ENCODE assay signal across 14 cellular contexts in the genomic region with DNA sequence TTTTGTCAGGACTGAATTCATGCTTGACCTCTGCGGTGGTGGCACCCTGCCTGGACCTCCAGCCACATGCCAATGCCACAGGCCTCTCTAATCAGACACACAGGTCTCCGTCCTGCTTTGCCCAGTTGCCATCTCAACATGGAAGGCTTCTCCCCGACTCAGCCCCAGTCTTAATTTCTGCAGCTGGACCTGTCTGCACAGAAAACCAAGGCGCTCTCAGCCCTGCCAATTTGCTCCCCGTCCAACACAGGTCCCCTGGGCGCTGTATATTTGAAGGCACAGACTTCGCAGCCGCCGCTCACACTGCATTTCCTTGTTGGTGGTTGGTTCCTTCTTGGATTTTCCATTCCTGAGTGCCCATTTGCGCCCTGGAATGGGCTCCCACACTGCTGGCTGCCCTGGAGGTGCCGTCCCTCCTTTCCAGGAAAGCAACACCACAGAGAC. TPM values are rescaled to one million over a fixed set of nuclear protein-coding genes. Genes with fewer than 3 reads are reported as not detected.
DNase-seq lines count a peak whose midpoint lies in the region; ATAC-seq and TF ChIP-seq lines count a peak whose summit lies in the region.
"Had no signal": no experiment of that assay in that cellular context is flagged by ENCODE, and none has a peak within 500 bp of the region (broad histone marks: within the 10 kb centered on the region; RNA-seq: fewer than 3 reads in every experiment).

No MANE protein-coding gene starts in this region.

- H4K20me1 ChIP-seq in smooth muscle cell (ENCODE audit: low read depth) = no peaks in the 10 kb centered on the region

- H3K36me3 ChIP-seq in Panc1 (ENCODE audit: control insufficient read depth, insufficient read depth, low read length) (no peaks in the 10 kb centered on the region; the same call in 1 of the 2 replicates), smooth muscle cell (ENCODE audit: low read depth) (no peaks in the 10 kb centered on the region)

- in situ Hi-C loops in Panc1 (cut with HindIII; ENCODE audit: low pct_unique_long_range_greater_than_20kb, low sequenced_read_pairs) = no loop called here
- in situ Hi-C loops in ACHN (cut with HindIII; ENCODE audit: low pct_ligation_motif_present, low pct_unique_long_range_greater_than_20kb, low sequenced_read_pairs) = no loop called here

- POLR2A ChIA-PET in Panc1 (lab: Charles Lee) (no interaction called here), HEK293T (lab: Yijun Ruan, JAX) (interaction anchor here (1.1 kb wide), 1 partner anchor 29 kb away, joined by 3 read pairs; no protein-coding TSS in a partner anchor)

- H3K4me1 ChIP-seq in Panc1 (ENCODE audit: control insufficient read depth, insufficient read depth, low read length) (peaks cover 8% of the 10 kb centered on the region), smooth muscle cell (ENCODE audit: low read depth) (peaks cover 13% of the 10 kb centered on the region)

- ATAC-seq in Panc1 (0 out of 2 replicates have a peak, but pooled peaks have one; percentile 17), left ventricle myocardium superior (peak; percentile 44), GM19328 (IDR thresholded peaks at IDR 0.05; ENCODE audit: unreplicated experiment) (no peak)
- ATAC-seq: activated T-cell treated with anti-CD3 and anti-CD28 coated beads, Interleukin-2, amount 50 U/mL, for 72 hours had no signal

- no peaks in the 10 kb centered on the region for H3K79me2 ChIP-seq in smooth muscle cell (ENCODE audit: low read depth)

- intact Hi-C loops in Panc1 (cut with micrococcal nuclease; ENCODE audit: unreplicated experiment) = no loop called here
- intact Hi-C loops in left ventricle myocardium superior (cut with micrococcal nuclease) = no loop called here

- no peaks in the 10 kb centered on the region for H3K9me3 ChIP-seq in Panc1 (ENCODE audit: control insufficient read depth, insufficient read depth, low read depth, low read length)
- H3K9me3 ChIP-seq in smooth muscle cell (replicated peaks; ENCODE audit: low read depth) = no peaks in the 10 kb centered on the region
- H3K9me3 ChIP-seq: tibial nerve had no signal

- H3K27ac ChIP-seq in Panc1 (ENCODE audit: low read length) (no peak overlapping the region), smooth muscle cell (ENCODE audit: low read depth) (no peak overlapping the region)

- WGBS in smooth muscle cell (ENCODE audit: low lambda C conversion rate) = 79% methylated on average over 11 of the region's 11 CpGs

- H3K4me2 ChIP-seq in smooth muscle cell = peak overlapping the region; percentile 70

- CTCF ChIA-PET in Panc1 (lab: Charles Lee) (interaction anchor here (0.7 to 1.2 kb wide), 2 partner anchors 19 to 33 kb away, joined by 3 read pairs; no protein-coding TSS in a partner anchor), HEK293T (lab: Yijun Ruan, JAX) (no interaction called here)

- peaks cover 3% of the 10 kb centered on the region for H3F3A ChIP-seq in smooth muscle cell (ENCODE audit: low read depth)

- H3K4me3 ChIP-seq in Panc1 (ENCODE audit: low read depth in 2 of 2, low read length in 2 of 2) (no peak overlapping the region), smooth muscle cell (no peak overlapping the region)
- H3K4me3 ChIP-seq: tibial nerve had no signal

- H3K27me3 ChIP-seq in Panc1 (ENCODE audit: control insufficient read depth, insufficient read depth, low read length) (no peaks in the 10 kb centered on the region), smooth muscle cell (ENCODE audit: low read depth) (no peaks in the 10 kb centered on the region)
- H3K27me3 ChIP-seq: tibial nerve had no signal

- H2AFZ ChIP-seq in smooth muscle cell (ENCODE audit: low read depth) = no peak overlapping the region

- TF ChIP-seq CTCF in Panc1 (IDR thresholded peaks at IDR 0.05) (no peak), smooth muscle cell (IDR thresholded peaks at IDR 0.05; ENCODE audit: borderline replicate concordance, insufficient read depth, poor library complexity, severe bottlenecking) (no peak)

- H3K9ac ChIP-seq in smooth muscle cell (ENCODE audit: low read depth) = no peak overlapping the region

- DNase-seq in M059J (ENCODE audit: low read depth) = peak; percentile 88
- no peak for DNase-seq in Panc1 (ENCODE audit: low read depth, low spot score)
- peak; percentile 55 for DNase-seq in left ventricle myocardium superior
- DNase-seq in smooth muscle cell (lab: John Stamatoyannopoulos, UW; ENCODE audit: unreplicated experiment) = no peak
- no peak for DNase-seq in ACHN
- no peak for DNase-seq in HEK293T (ENCODE audit: extremely low spot score)
- DNase-seq: activated CD4-positive, alpha-beta T cell treated with anti-CD3 and anti-CD28 coated beads for 48 hours; activated T-cell treated with anti-CD3 and anti-CD28 coated beads, Interleukin-2, amount 50 U/mL, for 72 hours; GOT3; small intestine had no signal

- no TSS peak for BruUV-seq in Panc1 (replicated peaks; lab: Mats Ljungman, UMichigan)

TF ChIP-seq in HEK293T, 16 proteins besides CTCF, POLR2A, EP300 and RAD21:
- no peak for TF ChIP-seq SUZ12 (IDR thresholded peaks at IDR 0.05)
- TF ChIP-seq L3MBTL2 (conservative IDR thresholded peaks at IDR 0.05) = no peak
- TF ChIP-seq PKNOX1 (IDR thresholded peaks at IDR 0.05) = no peak
- TF ChIP-seq FOXA1 (IDR thresholded peaks at IDR 0.05) = no peak
- no peak for TF ChIP-seq NFRKB (IDR thresholded peaks at IDR 0.05)
- TF ChIP-seq SP1 (IDR thresholded peaks at IDR 0.05) = no peak
- TF ChIP-seq LEF1 (IDR thresholded peaks at IDR 0.05; ENCODE audit: borderline replicate concordance) = no peak
- no peak for TF ChIP-seq FOXK2 (IDR thresholded peaks at IDR 0.05)
- TF ChIP-seq ZNF384 (IDR thresholded peaks at IDR 0.05) = no peak
- no peak for TF ChIP-seq FOXM1 (IDR thresholded peaks at IDR 0.05; ENCODE audit: borderline replicate concordance)
- TF ChIP-seq TARDBP (IDR thresholded peaks at IDR 0.05) = no peak
- no peak for TF ChIP-seq CTBP1 (IDR thresholded peaks at IDR 0.05; ENCODE audit: borderline replicate concordance)
- no peak for TF ChIP-seq HDGF (IDR thresholded peaks at IDR 0.05; ENCODE audit: borderline replicate concordance)
- TF ChIP-seq ARNT (IDR thresholded peaks at IDR 0.05) = no peak
- TF ChIP-seq BHLHE40 (IDR thresholded peaks at IDR 0.05; ENCODE audit: borderline replicate concordance) = no peak
- TF ChIP-seq ELF4 (IDR thresholded peaks at IDR 0.05) = no peak
TF ChIP-seq in HEK293T: peak in this region for 0.

RNA-seq across cellular contexts. Expression of gene PLEKHG5, which starts 28.0 kb away (rescaled TPM):
- 3.9 and 11.2 TPM in 2 replicates for total RNA-seq in M059J (2014; rRNA removed; shearing (Covaris generic))
- total RNA-seq in Panc1 (2021; ENCODE audit: unreplicated experiment) = 6.8 TPM
- 10.7 TPM for polyA plus RNA-seq in Panc1 (2012; ENCODE audit: insufficient read length)
- total RNA-seq in left ventricle myocardium superior = 16.9 TPM
- 14.5 and 16.1 TPM in 2 replicates for total RNA-seq in smooth muscle cell
- polyA plus RNA-seq in smooth muscle cell = 10.6 and 17.8 TPM in 2 replicates

RNA-seq across cellular contexts. Expression of gene NOL9, which starts 34.8 kb away (rescaled TPM):
- total RNA-seq in M059J (2014; rRNA removed; shearing (Covaris generic)) = 13.2 and 25.5 TPM in 2 replicates
- total RNA-seq in Panc1 (2021; ENCODE audit: unreplicated experiment) = 46.4 TPM
- 6.4 TPM for polyA plus RNA-seq in Panc1 (2012; ENCODE audit: insufficient read length)
- total RNA-seq in left ventricle myocardium superior = 12.9 TPM
- 12.0 and 16.8 TPM in 2 replicates for total RNA-seq in smooth muscle cell
- polyA plus RNA-seq in smooth muscle cell = 8.1 and 11.5 TPM in 2 replicates

RNA-seq across cellular contexts. Expression of gene TAS1R1, which starts 35.6 kb away (rescaled TPM):
- total RNA-seq in M059J (2014; rRNA removed; shearing (Covaris generic)) = 0.27 TPM in 1 of 2 replicates, not detected in the other
- total RNA-seq in Panc1 (2021; ENCODE audit: unreplicated experiment) (not detected), left ventricle myocardium superior (not detected), smooth muscle cell (not detected in 2 replicates)
- not detected for polyA plus RNA-seq in Panc1 (2012; ENCODE audit: insufficient read length)
- 0.27 TPM in 1 of 2 replicates, not detected in the other for polyA plus RNA-seq in smooth muscle cell
- total RNA-seq: activated T-cell treated with anti-CD3 and anti-CD28 coated beads, Interleukin-2, amount 50 U/mL, for 72 hours; epithelial cell of proximal tubule; T-helper 1 cell treated with Interleukin-12 subunit alpha and Interleukin-12 subunit beta and Interleukin-4 antibody, amounts not matched to agents 30 ng/mL and 1 ng/mL, for 36 hours had no signal

RNA-seq across cellular contexts. Expression of gene TNFRSF25, which starts 53.5 kb away (rescaled TPM):
- total RNA-seq in M059J (2014; rRNA removed; shearing (Covaris generic)) = 8.7 and 9.1 TPM in 2 replicates
- total RNA-seq in Panc1 (2021; ENCODE audit: unreplicated experiment) (7.0 TPM), left ventricle myocardium superior (10.8 TPM), smooth muscle cell (9.6 and 19.8 TPM in 2 replicates)
- polyA plus RNA-seq in Panc1 (2012; ENCODE audit: insufficient read length) = 14.2 TPM
- 10.1 and 17.7 TPM in 2 replicates for polyA plus RNA-seq in smooth muscle cell

Comparison
In these comparisons a context has a peak if more than half of its experiments do, and no peak if none do; other contexts are left out.
1. DNase-seq: peak in M059J (single experiment) and left ventricle myocardium superior (single experiment); none in Panc1 (single experiment), smooth muscle cell (single experiment), ACHN (single experiment) and HEK293T (single experiment).